ENCODE assay signal across 9 cellular contexts in genomic region chr9:110125207-110125751, GRCh38.
DNase-seq lines count a peak whose midpoint lies in the region; ATAC-seq and TF ChIP-seq lines count a peak whose summit lies in the region.
"Had no signal": no experiment of that assay in that cellular context is flagged by ENCODE, and none has a peak within 500 bp of the region (broad histone marks: within the 10 kb centered on the region; RNA-seq: fewer than 3 reads in every experiment).

No MANE protein-coding gene starts in this region.

- no peaks in the 10 kb centered on the region for H3K27me3 Mint-ChIP-seq in activated CD4-positive, alpha-beta T cell treated with anti-CD3 and anti-CD28 coated beads for 36 hours
- no peaks in the 10 kb centered on the region for H3K27me3 Mint-ChIP-seq in memory B cell

- peaks cover 21% of the 10 kb centered on the region for H3K4me1 Mint-ChIP-seq in activated CD4-positive, alpha-beta T cell treated with anti-CD3 and anti-CD28 coated beads for 36 hours
- peaks cover 82% of the 10 kb centered on the region for H3K4me1 Mint-ChIP-seq in memory B cell

- DNase-seq in activated CD4-positive, alpha-beta T cell treated with anti-CD3 and anti-CD28 coated beads for 36 hours: no peak
- DNase-seq in activated CD4-positive, alpha-beta T cell treated with anti-CD3 and anti-CD28 coated beads, Interleukin-2, amount 50 U/mL, for 4 hours: no peak
- peak; percentile 67 for DNase-seq in dermis blood vessel endothelial cell
- no peak for DNase-seq in memory B cell (ENCODE audit: low spot score in 2 of 2)
- DNase-seq in transverse colon: peak; percentile 93
- DNase-seq in activated T-cell treated with anti-CD3 and anti-CD28 coated beads for 4 hours: no peak
- no peak for DNase-seq in GM13977 (ENCODE audit: low spot score)
- DNase-seq in stimulated activated CD4-positive, alpha-beta T cell treated with anti-CD3 and anti-CD28 coated beads, Interleukin-4, amount 100 ng/mL, for 24 hours: no peak

- no peaks in the 10 kb centered on the region for H3K36me3 Mint-ChIP-seq in activated CD4-positive, alpha-beta T cell treated with anti-CD3 and anti-CD28 coated beads for 36 hours (ENCODE audit: low read depth)
- H3K36me3 Mint-ChIP-seq in memory B cell: peaks cover 8% of the 10 kb centered on the region

- H3K27ac ChIP-seq in transverse colon: peak overlapping the region; percentile 86 to 90 (median 88)
- H3K27ac ChIP-seq: C4-2B had no signal

- 34 to 43% methylated on average over 4 to 16 of the region's 16 CpGs for WGBS in transverse colon (ENCODE audit: low coverage in 1 of 2), 2 donors

- no peaks in the 10 kb centered on the region for H3K36me3 ChIP-seq in transverse colon

- POLR2A ChIA-PET in activated CD4-positive, alpha-beta T cell treated with anti-CD3 and anti-CD28 coated beads for 36 hours (lab: Charles Lee): no interaction called here

- no peak for TF ChIP-seq EP300 in transverse colon (IDR thresholded peaks at IDR 0.05; ENCODE audit: low read depth)

- H3K4me3 ChIP-seq in transverse colon: peak overlapping the region in 3 of 4 donors; percentile 9 to 32 (median 15)

- peak overlapping the region; percentile 17 for H3K27ac Mint-ChIP-seq in activated CD4-positive, alpha-beta T cell treated with anti-CD3 and anti-CD28 coated beads for 36 hours
- peak overlapping the region; percentile 89 for H3K27ac Mint-ChIP-seq in memory B cell

- H3K4me1 ChIP-seq in transverse colon: peaks cover 28 to 57% (median 48%) of the 10 kb centered on the region in 4 donors

- no peak for ATAC-seq in activated CD4-positive, alpha-beta T cell treated with anti-CD3 and anti-CD28 coated beads for 36 hours
- no peak for ATAC-seq in memory B cell (ENCODE audit: low read depth)

- intact Hi-C loops in activated CD4-positive, alpha-beta T cell treated with anti-CD3 and anti-CD28 coated beads for 36 hours (cut with DNase I, micrococcal nuclease): no loop called here
- intact Hi-C loops in transverse colon (cut with DNase I; ENCODE audit: low total_unique reads): no loop called here

- no peaks in the 10 kb centered on the region for H3K9me3 ChIP-seq in transverse colon

- H3K4me3 Mint-ChIP-seq in activated CD4-positive, alpha-beta T cell treated with anti-CD3 and anti-CD28 coated beads for 36 hours: no peak overlapping the region
- peak overlapping the region; percentile 53 for H3K4me3 Mint-ChIP-seq in memory B cell

- TF ChIP-seq CTCF in transverse colon (IDR thresholded peaks at IDR 0.05) (no peak), GM13977 (IDR thresholded peaks at IDR 0.05; ENCODE audit: extremely low read depth, insufficient read depth, missing control alignments) (no peak)

- TF ChIP-seq POLR2A in transverse colon (IDR thresholded peaks at IDR 0.05): peak; percentile 63

- H3K27me3 ChIP-seq in transverse colon: no peaks in the 10 kb centered on the region

- in situ Hi-C loops in transverse colon (cut with MboI; ENCODE audit: low pct_ligation_motif_present in 1 of 4, low pct_unique_long_range_greater_than_20kb in 1 of 4, low sequenced_read_pairs in 3 of 4) (no loop called here), GM13977 (cut with MboI; ENCODE audit: low pct_unique_long_range_greater_than_20kb, low sequenced_read_pairs, unreplicated experiment) (no loop called here)

- CTCF ChIA-PET in activated CD4-positive, alpha-beta T cell treated with anti-CD3 and anti-CD28 coated beads for 36 hours (lab: Charles Lee): interaction anchor here (0.6 to 1.6 kb wide), 2 partner anchors 26 to 719 kb away, joined by 3 to 5 read pairs; no protein-coding TSS in a partner anchor

- H3K9me3 Mint-ChIP-seq in activated CD4-positive, alpha-beta T cell treated with anti-CD3 and anti-CD28 coated beads for 36 hours (ENCODE audit: low read depth): no peaks in the 10 kb centered on the region
- H3K9me3 Mint-ChIP-seq in memory B cell: no peaks in the 10 kb centered on the region

Comparison
In these comparisons a context has a peak if more than half of its experiments do, and no peak if none do; other contexts are left out.
1. DNase-seq: peak in dermis blood vessel endothelial cell (single experiment) and transverse colon (single experiment); none in activated CD4-positive, alpha-beta T cell treated with anti-CD3 and anti-CD28 coated beads for 36 hours (single experiment), activated CD4-positive, alpha-beta T cell treated with anti-CD3 and anti-CD28 coated beads, Interleukin-2, amount 50 U/mL, for 4 hours (0 of 2), memory B cell (0 of 2), activated T-cell treated with anti-CD3 and anti-CD28 coated beads for 4 hours (single experiment), GM13977 (single experiment) and stimulated activated CD4-positive, alpha-beta T cell treated with anti-CD3 and anti-CD28 coated beads, Interleukin-4, amount 100 ng/mL, for 24 hours (single experiment).